In the genomic region with DNA sequence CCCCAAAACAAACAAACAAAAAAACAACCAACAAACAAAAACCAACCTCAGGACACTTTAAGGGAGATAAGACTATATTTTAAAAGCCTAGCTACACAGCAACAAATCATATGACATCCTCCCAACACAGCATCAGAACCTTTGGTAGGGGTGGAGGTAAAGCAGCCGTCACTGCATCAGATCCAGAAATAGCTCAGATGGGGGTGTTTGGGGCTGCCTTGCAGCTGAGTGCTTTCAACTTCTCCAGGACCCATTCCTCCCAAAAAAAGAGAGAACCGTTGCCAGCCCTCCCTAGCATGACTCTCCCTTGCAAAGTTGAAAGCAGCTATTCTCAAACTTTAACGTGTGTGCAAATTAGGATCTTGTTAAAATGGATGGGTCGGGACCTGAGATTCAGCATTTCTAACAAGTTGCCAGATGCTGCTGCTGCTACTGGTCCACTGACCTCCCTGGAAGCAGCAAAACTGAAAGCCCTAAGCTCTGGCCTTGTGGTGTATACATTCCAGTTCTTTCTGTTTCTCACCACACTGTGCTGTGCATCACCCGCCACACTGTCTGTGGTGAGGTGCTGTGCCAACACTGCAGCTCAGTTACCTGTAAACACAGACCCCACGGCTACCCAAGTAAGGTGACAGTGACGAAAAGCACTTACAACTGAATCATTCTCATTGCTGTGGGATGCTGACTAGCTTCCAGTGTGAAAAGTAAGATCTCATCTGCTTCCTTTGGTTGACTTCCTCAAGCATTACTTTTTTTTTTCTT, we compare ENCODE assay signal across 9 cellular contexts. TPM values are rescaled to one million over a fixed set of nuclear protein-coding genes. Genes with fewer than 3 reads are reported as not detected.
DNase-seq lines count a peak whose midpoint lies in the region; ATAC-seq, FAIRE-seq and TF ChIP-seq lines count a peak whose summit lies in the region.
"Had no signal": no experiment of that assay in that cellular context is flagged by ENCODE, and none has a peak within 500 bp of the region (broad histone marks: within the 10 kb centered on the region; RNA-seq: fewer than 3 reads in every experiment).

No MANE protein-coding gene starts in this region.

- H3K27me3 ChIP-seq in ascending aorta, result no peaks in the 10 kb centered on the region
- H3K27me3 ChIP-seq: heart right ventricle had no signal

- H3K4me3 ChIP-seq in ascending aorta, result no peak overlapping the region
- H3K4me3 ChIP-seq: heart right ventricle had no signal

- H3K9me3 ChIP-seq in ascending aorta, result no peaks in the 10 kb centered on the region
- H3K9me3 ChIP-seq: heart right ventricle had no signal

- intact Hi-C loops in ascending aorta (cut with DNase I), result loop anchor here (5.0 kb wide), 1 partner anchor 447 kb away; no protein-coding TSS in a partner anchor

- DNase-seq in T-helper 22 cell (ENCODE audit: low read depth) (peak; percentile 83), ascending aorta (ENCODE audit: low spot score in 2 of 2) (peak; percentile 37 to 64), amniotic stem cell (lab: John Stamatoyannopoulos, UW) (no peak), urothelium cell line (ENCODE audit: low spot score) (no peak), A172 (ENCODE audit: low spot score) (no peak)
- DNase-seq in stimulated activated CD8-positive, alpha-beta memory T cell treated with anti-CD3 and anti-CD28 coated beads, Interleukin-12 subunit alpha, Interleukin-12 subunit beta, amount 100 ng/mL, for 1 hour (ENCODE audit: low read depth), result peak; percentile 66
- DNase-seq: heart right ventricle had no signal

- no peak for TF ChIP-seq CTCF in ascending aorta (IDR thresholded peaks at IDR 0.05)

- no peaks in the 10 kb centered on the region for H3K36me3 ChIP-seq in ascending aorta
- H3K36me3 ChIP-seq: heart right ventricle had no signal

- no peak for FAIRE-seq in urothelium cell line (lab: Jason Lieb, UNC)

- H3K4me1 ChIP-seq in ascending aorta, result peaks cover 10 to 19% of the 10 kb centered on the region in 2 donors

- peak overlapping the region in 1 of 2 donors; percentile 30 for H3K27ac ChIP-seq in ascending aorta

- ATAC-seq in GM18870 (IDR thresholded peaks at IDR 0.05; ENCODE audit: unreplicated experiment), result peak; percentile 48
- peak; percentile 67 for ATAC-seq in HG02981 (IDR thresholded peaks at IDR 0.05; ENCODE audit: unreplicated experiment)

RNA-seq across cellular contexts. Expression of a gene that starts 54.0 kb away (rescaled TPM):
- 12.8 TPM for total RNA-seq in ascending aorta
- 89.2 and 91.2 TPM in 2 replicates for total RNA-seq in A172 (2014; rRNA removed; shearing (Covaris generic))

Comparison
In these comparisons a context has a peak if more than half of its experiments do, and no peak if none do; other contexts are left out.
1. DNase-seq: peak in T-helper 22 cell (single experiment), ascending aorta (2 of 2) and stimulated activated CD8-positive, alpha-beta memory T cell treated with anti-CD3 and anti-CD28 coated beads, Interleukin-12 subunit alpha, Interleukin-12 subunit beta, amount 100 ng/mL, for 1 hour (single experiment); none in amniotic stem cell (single experiment), urothelium cell line (single experiment) and A172 (single experiment).